ENCODE assay signal across 1 cellular context in the genomic region with DNA sequence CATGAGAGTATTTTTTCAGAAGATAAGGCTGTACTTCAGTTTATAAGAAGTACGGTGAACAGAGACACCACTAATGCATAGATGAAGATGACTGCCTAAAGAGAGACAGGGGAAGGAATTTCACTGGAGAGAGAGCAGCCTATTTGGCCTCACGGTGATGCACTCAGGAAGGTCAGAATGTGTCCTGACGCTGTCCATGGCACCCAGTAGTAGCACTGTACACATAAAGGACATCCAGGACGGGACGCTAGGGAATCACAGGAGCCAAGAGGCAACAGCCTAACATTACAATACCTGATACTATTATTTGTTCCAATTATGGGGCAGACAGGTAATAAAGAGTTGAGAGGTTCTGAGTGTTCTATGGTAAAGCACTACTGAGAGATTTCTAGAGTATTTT.
TF ChIP-seq lines count a peak whose summit lies in the region.

No MANE protein-coding gene starts in this region.

TF ChIP-seq in HepG2, 621 proteins besides CTCF, POLR2A, EP300 and RAD21:
- TF ChIP-seq MIER2 (CRISPR knock-in tag; IDR thresholded peaks at IDR 0.05) (peak; percentile 48; the same call in 1 of the 2 replicates), ZNF761 (CRISPR knock-in tag; conservative IDR thresholded peaks at IDR 0.05) (no peak), ZNF431 (CRISPR knock-in tag; IDR thresholded peaks at IDR 0.05; ENCODE audit: borderline replicate concordance, low read depth) (no peak), ZFP62 (CRISPR knock-in tag; IDR thresholded peaks at IDR 0.05) (no peak), MBNL3 (CRISPR knock-in tag; conservative IDR thresholded peaks at IDR 0.05) (no peak), KLF12 (CRISPR knock-in tag; IDR thresholded peaks at IDR 0.05; ENCODE audit: borderline replicate concordance) (no peak)
- TF ChIP-seq, protein P1, sequence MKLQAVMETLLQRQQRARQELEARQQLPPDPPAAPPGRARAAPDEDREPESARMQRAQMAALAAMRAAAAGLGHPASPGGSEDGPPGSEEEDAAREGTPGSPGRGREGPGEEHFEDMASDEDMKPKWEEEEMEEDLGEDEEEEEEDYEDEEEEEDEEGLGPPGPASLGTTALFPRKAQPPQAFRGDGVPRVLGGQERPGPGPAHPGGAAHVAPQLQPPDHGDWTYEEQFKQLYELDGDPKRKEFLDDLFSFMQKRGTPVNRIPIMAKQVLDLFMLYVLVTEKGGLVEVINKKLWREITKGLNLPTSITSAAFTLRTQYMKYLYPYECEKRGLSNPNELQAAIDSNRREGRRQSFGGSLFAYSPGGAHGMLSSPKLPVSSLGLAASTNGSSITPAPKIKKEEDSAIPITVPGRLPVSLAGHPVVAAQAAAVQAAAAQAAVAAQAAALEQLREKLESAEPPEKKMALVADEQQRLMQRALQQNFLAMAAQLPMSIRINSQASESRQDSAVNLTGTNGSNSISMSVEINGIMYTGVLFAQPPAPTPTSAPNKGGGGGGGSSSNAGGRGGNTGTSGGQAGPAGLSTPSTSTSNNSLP (IDR thresholded peaks at IDR 0.05; ENCODE audit: low read depth, low read length): 0 out of 2 replicates have a peak, but pooled peaks have one; percentile 14
- TF ChIP-seq, protein P2, sequence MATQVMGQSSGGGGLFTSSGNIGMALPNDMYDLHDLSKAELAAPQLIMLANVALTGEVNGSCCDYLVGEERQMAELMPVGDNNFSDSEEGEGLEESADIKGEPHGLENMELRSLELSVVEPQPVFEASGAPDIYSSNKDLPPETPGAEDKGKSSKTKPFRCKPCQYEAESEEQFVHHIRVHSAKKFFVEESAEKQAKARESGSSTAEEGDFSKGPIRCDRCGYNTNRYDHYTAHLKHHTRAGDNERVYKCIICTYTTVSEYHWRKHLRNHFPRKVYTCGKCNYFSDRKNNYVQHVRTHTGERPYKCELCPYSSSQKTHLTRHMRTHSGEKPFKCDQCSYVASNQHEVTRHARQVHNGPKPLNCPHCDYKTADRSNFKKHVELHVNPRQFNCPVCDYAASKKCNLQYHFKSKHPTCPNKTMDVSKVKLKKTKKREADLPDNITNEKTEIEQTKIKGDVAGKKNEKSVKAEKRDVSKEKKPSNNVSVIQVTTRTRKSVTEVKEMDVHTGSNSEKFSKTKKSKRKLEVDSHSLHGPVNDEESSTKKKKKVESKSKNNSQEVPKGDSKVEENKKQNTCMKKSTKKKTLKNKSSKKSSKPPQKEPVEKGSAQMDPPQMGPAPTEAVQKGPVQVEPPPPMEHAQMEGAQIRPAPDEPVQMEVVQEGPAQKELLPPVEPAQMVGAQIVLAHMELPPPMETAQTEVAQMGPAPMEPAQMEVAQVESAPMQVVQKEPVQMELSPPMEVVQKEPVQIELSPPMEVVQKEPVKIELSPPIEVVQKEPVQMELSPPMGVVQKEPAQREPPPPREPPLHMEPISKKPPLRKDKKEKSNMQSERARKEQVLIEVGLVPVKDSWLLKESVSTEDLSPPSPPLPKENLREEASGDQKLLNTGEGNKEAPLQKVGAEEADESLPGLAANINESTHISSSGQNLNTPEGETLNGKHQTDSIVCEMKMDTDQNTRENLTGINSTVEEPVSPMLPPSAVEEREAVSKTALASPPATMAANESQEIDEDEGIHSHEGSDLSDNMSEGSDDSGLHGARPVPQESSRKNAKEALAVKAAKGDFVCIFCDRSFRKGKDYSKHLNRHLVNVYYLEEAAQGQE (IDR thresholded peaks at IDR 0.05; ENCODE audit: borderline replicate concordance in 1 of 2, low read depth in 1 of 2, low read length in 2 of 2): peak in 1 of 2 experiments; percentile 69; a peak in 2 of 4 replicates
- TF ChIP-seq, protein P3, sequence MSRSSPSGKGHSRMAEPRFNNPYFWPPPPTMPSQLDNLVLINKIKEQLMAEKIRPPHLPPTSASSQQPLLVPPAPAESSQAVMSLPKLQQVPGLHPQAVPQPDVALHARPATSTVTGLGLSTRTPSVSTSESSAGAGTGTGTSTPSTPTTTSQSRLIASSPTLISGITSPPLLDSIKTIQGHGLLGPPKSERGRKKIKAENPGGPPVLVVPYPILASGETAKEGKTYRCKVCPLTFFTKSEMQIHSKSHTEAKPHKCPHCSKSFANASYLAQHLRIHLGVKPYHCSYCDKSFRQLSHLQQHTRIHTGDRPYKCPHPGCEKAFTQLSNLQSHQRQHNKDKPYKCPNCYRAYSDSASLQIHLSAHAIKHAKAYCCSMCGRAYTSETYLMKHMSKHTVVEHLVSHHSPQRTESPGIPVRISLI (CRISPR knock-in tag; IDR thresholded peaks at IDR 0.05; ENCODE audit: borderline replicate concordance): no peak
- TF ChIP-seq, protein P4, sequence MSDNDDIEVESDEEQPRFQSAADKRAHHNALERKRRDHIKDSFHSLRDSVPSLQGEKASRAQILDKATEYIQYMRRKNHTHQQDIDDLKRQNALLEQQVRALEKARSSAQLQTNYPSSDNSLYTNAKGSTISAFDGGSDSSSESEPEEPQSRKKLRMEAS (IDR thresholded peaks at IDR 0.05): no peak
TF ChIP-seq in HepG2: peak in this region for 3.
